12 cellular contexts compared by ENCODE assay signal in the genomic region with DNA sequence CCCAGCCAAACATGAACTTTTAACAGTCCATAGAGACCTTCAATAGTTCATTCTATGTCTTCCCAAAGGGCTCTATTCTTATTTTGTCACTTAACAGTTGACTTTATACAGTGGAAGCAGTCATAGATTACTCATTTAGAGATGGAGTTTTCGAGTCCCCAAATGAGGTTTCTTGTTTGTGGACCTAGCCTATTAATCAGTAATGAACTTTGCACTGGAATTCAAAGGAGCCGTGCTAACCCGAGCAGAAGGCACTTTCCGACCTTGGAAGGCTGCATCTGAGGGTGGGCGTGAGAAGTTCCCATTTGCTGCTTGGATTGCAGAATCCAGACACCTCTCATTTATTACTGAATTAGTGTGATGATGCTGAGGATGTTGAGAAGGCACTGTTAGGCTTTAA. TPM values are rescaled to one million over a fixed set of nuclear protein-coding genes. Genes with fewer than 3 reads are reported as not detected.
DNase-seq lines count a peak whose midpoint lies in the region; ATAC-seq lines count a peak whose summit lies in the region.
"Had no signal": no experiment of that assay in that cellular context is flagged by ENCODE, and none has a peak within 500 bp of the region (broad histone marks: within the 10 kb centered on the region; RNA-seq: fewer than 3 reads in every experiment).

No MANE protein-coding gene starts in this region.

- H3K27me3 Mint-ChIP-seq in activated T-cell treated with anti-CD3 and anti-CD28 coated beads, Interleukin-2, amount 50 U/mL, for 72 hours (ENCODE audit: low read depth) = no peaks in the 10 kb centered on the region
- H3K27me3 Mint-ChIP-seq in activated T-cell treated with anti-CD3 and anti-CD28 coated beads, Interleukin-2, amount 50 U/mL, for 24 hours = no peaks in the 10 kb centered on the region
- peaks cover 2% of the 10 kb centered on the region for H3K27me3 Mint-ChIP-seq in activated T-helper 1 cell treated with anti-CD3 and anti-CD28 coated beads, Interleukin-12 subunit alpha, Interleukin-12 subunit beta, Interleukin-2, Interleukin-4 antibody, amounts not matched to agents 30 ng/mL and 10 ng/mL and 1 ng/mL, durations not matched to agents 14 hours and 24 hours and 36 hours (ENCODE audit: insufficient read depth)
- H3K27me3 Mint-ChIP-seq in stimulated activated naive CD8-positive, alpha-beta T cell treated with anti-CD3 and anti-CD28 coated beads, Interleukin-15, Interleukin-2, amounts not matched to agents 100 ng/mL and 50 ng/mL, for 24 hours = no peaks in the 10 kb centered on the region

- no peak overlapping the region for H3K27ac Mint-ChIP-seq in activated T-cell treated with anti-CD3 and anti-CD28 coated beads, Interleukin-2, amount 50 U/mL, for 72 hours
- no peak overlapping the region for H3K27ac Mint-ChIP-seq in activated T-cell treated with anti-CD3 and anti-CD28 coated beads, Interleukin-2, amount 50 U/mL, for 24 hours
- H3K27ac Mint-ChIP-seq in activated T-helper 1 cell treated with anti-CD3 and anti-CD28 coated beads, Interleukin-12 subunit alpha, Interleukin-12 subunit beta, Interleukin-2, Interleukin-4 antibody, amounts not matched to agents 30 ng/mL and 10 ng/mL and 1 ng/mL, durations not matched to agents 14 hours and 24 hours and 36 hours = peak overlapping the region; percentile 55
- H3K27ac Mint-ChIP-seq in stimulated activated naive CD8-positive, alpha-beta T cell treated with anti-CD3 and anti-CD28 coated beads, Interleukin-15, Interleukin-2, amounts not matched to agents 100 ng/mL and 50 ng/mL, for 24 hours = peak overlapping the region; percentile 26
- H3K27ac Mint-ChIP-seq: HFFc6 had no signal

- intact Hi-C loops in activated T-helper 1 cell treated with anti-CD3 and anti-CD28 coated beads, Interleukin-12 subunit alpha, Interleukin-12 subunit beta, Interleukin-2, Interleukin-4 antibody, amounts not matched to agents 30 ng/mL and 10 ng/mL and 1 ng/mL, durations not matched to agents 14 hours and 24 hours and 36 hours (cut with micrococcal nuclease) = loop anchor here (5.0 kb wide), 1 partner anchor 47 kb away; the partner anchor contains the start of gene RNF11

- peaks cover 0 to 1% of the 10 kb centered on the region in 2 donors for H3K36me3 Mint-ChIP-seq in activated T-cell treated with anti-CD3 and anti-CD28 coated beads, Interleukin-2, amount 50 U/mL, for 72 hours (ENCODE audit: insufficient read depth in 2 of 2)
- peaks cover 3% of the 10 kb centered on the region for H3K36me3 Mint-ChIP-seq in activated T-cell treated with anti-CD3 and anti-CD28 coated beads, Interleukin-2, amount 50 U/mL, for 24 hours (ENCODE audit: low read depth)
- H3K36me3 Mint-ChIP-seq in activated T-helper 1 cell treated with anti-CD3 and anti-CD28 coated beads, Interleukin-12 subunit alpha, Interleukin-12 subunit beta, Interleukin-2, Interleukin-4 antibody, amounts not matched to agents 30 ng/mL and 10 ng/mL and 1 ng/mL, durations not matched to agents 14 hours and 24 hours and 36 hours (ENCODE audit: low read depth) = no peaks in the 10 kb centered on the region
- no peaks in the 10 kb centered on the region for H3K36me3 Mint-ChIP-seq in stimulated activated naive CD8-positive, alpha-beta T cell treated with anti-CD3 and anti-CD28 coated beads, Interleukin-15, Interleukin-2, amounts not matched to agents 100 ng/mL and 50 ng/mL, for 24 hours (ENCODE audit: low read depth)

- H3K4me1 Mint-ChIP-seq in activated T-cell treated with anti-CD3 and anti-CD28 coated beads, Interleukin-2, amount 50 U/mL, for 72 hours (ENCODE audit: low read depth) = peaks cover 30% of the 10 kb centered on the region
- H3K4me1 Mint-ChIP-seq in activated T-cell treated with anti-CD3 and anti-CD28 coated beads, Interleukin-2, amount 50 U/mL, for 24 hours (ENCODE audit: low read depth) = peaks cover 28% of the 10 kb centered on the region
- H3K4me1 Mint-ChIP-seq in activated T-helper 1 cell treated with anti-CD3 and anti-CD28 coated beads, Interleukin-12 subunit alpha, Interleukin-12 subunit beta, Interleukin-2, Interleukin-4 antibody, amounts not matched to agents 30 ng/mL and 10 ng/mL and 1 ng/mL, durations not matched to agents 14 hours and 24 hours and 36 hours (ENCODE audit: low read depth) = peaks cover 24% of the 10 kb centered on the region
- H3K4me1 Mint-ChIP-seq in stimulated activated naive CD8-positive, alpha-beta T cell treated with anti-CD3 and anti-CD28 coated beads, Interleukin-15, Interleukin-2, amounts not matched to agents 100 ng/mL and 50 ng/mL, for 24 hours (ENCODE audit: low read depth) = peaks cover 25% of the 10 kb centered on the region

- no peaks in the 10 kb centered on the region for H3K9me3 Mint-ChIP-seq in activated T-cell treated with anti-CD3 and anti-CD28 coated beads, Interleukin-2, amount 50 U/mL, for 72 hours
- no peaks in the 10 kb centered on the region for H3K9me3 Mint-ChIP-seq in activated T-cell treated with anti-CD3 and anti-CD28 coated beads, Interleukin-2, amount 50 U/mL, for 24 hours
- H3K9me3 Mint-ChIP-seq in activated T-helper 1 cell treated with anti-CD3 and anti-CD28 coated beads, Interleukin-12 subunit alpha, Interleukin-12 subunit beta, Interleukin-2, Interleukin-4 antibody, amounts not matched to agents 30 ng/mL and 10 ng/mL and 1 ng/mL, durations not matched to agents 14 hours and 24 hours and 36 hours = no peaks in the 10 kb centered on the region
- H3K9me3 Mint-ChIP-seq in stimulated activated naive CD8-positive, alpha-beta T cell treated with anti-CD3 and anti-CD28 coated beads, Interleukin-15, Interleukin-2, amounts not matched to agents 100 ng/mL and 50 ng/mL, for 24 hours = no peaks in the 10 kb centered on the region
- H3K9me3 Mint-ChIP-seq: HFFc6 had no signal

- ATAC-seq in activated T-cell treated with anti-CD3 and anti-CD28 coated beads, Interleukin-2, amount 50 U/mL, for 72 hours (replicated peaks in 1 of 2) = peak in 1 of 2 donors; percentile 16
- ATAC-seq in GM18873 (IDR thresholded peaks at IDR 0.05; ENCODE audit: low FRiP score, unreplicated experiment) (no peak), HG03196 (IDR thresholded peaks at IDR 0.05; ENCODE audit: unreplicated experiment) (no peak)

- DNase-seq in activated T-cell treated with anti-CD3 and anti-CD28 coated beads, Interleukin-2, amount 50 U/mL, for 72 hours = no peak
- DNase-seq in activated T-cell treated with anti-CD3 and anti-CD28 coated beads, Interleukin-2, amount 50 U/mL, for 24 hours = no peak
- DNase-seq in activated T-helper 1 cell treated with anti-CD3 and anti-CD28 coated beads, Interleukin-12 subunit alpha, Interleukin-12 subunit beta, Interleukin-2, Interleukin-4 antibody, amounts not matched to agents 30 ng/mL and 10 ng/mL and 1 ng/mL, durations not matched to agents 14 hours and 24 hours and 36 hours (ENCODE audit: low spot score) = no peak
- DNase-seq in left kidney (ENCODE audit: low read depth, low spot score) = peak; percentile 57
- no peak for DNase-seq in NCI-H1105 treated with DMSO at 0.1 percent for 48 hours (lab: John Stamatoyannopoulos, UW)
- DNase-seq: GOT3, HFFc6, MM.1S, NCI-H748 treated with DMSO at 0.1 percent for 48 hours had no signal

- H3K4me3 Mint-ChIP-seq in activated T-cell treated with anti-CD3 and anti-CD28 coated beads, Interleukin-2, amount 50 U/mL, for 72 hours = peak overlapping the region; percentile 58 to 74
- no peak overlapping the region for H3K4me3 Mint-ChIP-seq in activated T-cell treated with anti-CD3 and anti-CD28 coated beads, Interleukin-2, amount 50 U/mL, for 24 hours
- no peak overlapping the region for H3K4me3 Mint-ChIP-seq in activated T-helper 1 cell treated with anti-CD3 and anti-CD28 coated beads, Interleukin-12 subunit alpha, Interleukin-12 subunit beta, Interleukin-2, Interleukin-4 antibody, amounts not matched to agents 30 ng/mL and 10 ng/mL and 1 ng/mL, durations not matched to agents 14 hours and 24 hours and 36 hours
- H3K4me3 Mint-ChIP-seq in stimulated activated naive CD8-positive, alpha-beta T cell treated with anti-CD3 and anti-CD28 coated beads, Interleukin-15, Interleukin-2, amounts not matched to agents 100 ng/mL and 50 ng/mL, for 24 hours = no peak overlapping the region
- H3K4me3 Mint-ChIP-seq: HFFc6 had no signal

RNA-seq across cellular contexts. Expression of gene TTC39A, which starts 46.4 kb away (rescaled TPM):
- under 1 TPM; 0.51 to 0.77 TPM for total RNA-seq in activated T-cell treated with anti-CD3 and anti-CD28 coated beads, Interleukin-2, amount 50 U/mL, for 72 hours
- 0.12 TPM in 1 of 2 replicates, not detected in the other for total RNA-seq in activated T-helper 1 cell treated with anti-CD3 and anti-CD28 coated beads, Interleukin-12 subunit alpha, Interleukin-12 subunit beta, Interleukin-2, Interleukin-4 antibody, amounts not matched to agents 30 ng/mL and 10 ng/mL and 1 ng/mL, durations not matched to agents 14 hours and 24 hours and 36 hours

RNA-seq across cellular contexts. Expression of gene RNF11, which starts 47.9 kb away (rescaled TPM):
- total RNA-seq in activated T-cell treated with anti-CD3 and anti-CD28 coated beads, Interleukin-2, amount 50 U/mL, for 72 hours = 10 to 100 TPM; 23.7 to 28.0 TPM
- total RNA-seq in activated T-helper 1 cell treated with anti-CD3 and anti-CD28 coated beads, Interleukin-12 subunit alpha, Interleukin-12 subunit beta, Interleukin-2, Interleukin-4 antibody, amounts not matched to agents 30 ng/mL and 10 ng/mL and 1 ng/mL, durations not matched to agents 14 hours and 24 hours and 36 hours = 28.4 and 29.6 TPM in 2 replicates

Comparison
In these comparisons a context has a peak if more than half of its experiments do, and no peak if none do; other contexts are left out.
1. H3K4me3 Mint-ChIP-seq: peak in activated T-cell treated with anti-CD3 and anti-CD28 coated beads, Interleukin-2, amount 50 U/mL, for 72 hours (2 of 2); none in activated T-cell treated with anti-CD3 and anti-CD28 coated beads, Interleukin-2, amount 50 U/mL, for 24 hours (single experiment), activated T-helper 1 cell treated with anti-CD3 and anti-CD28 coated beads, Interleukin-12 subunit alpha, Interleukin-12 subunit beta, Interleukin-2, Interleukin-4 antibody, amounts not matched to agents 30 ng/mL and 10 ng/mL and 1 ng/mL, durations not matched to agents 14 hours and 24 hours and 36 hours (single experiment) and stimulated activated naive CD8-positive, alpha-beta T cell treated with anti-CD3 and anti-CD28 coated beads, Interleukin-15, Interleukin-2, amounts not matched to agents 100 ng/mL and 50 ng/mL, for 24 hours (single experiment).
2. H3K27ac Mint-ChIP-seq: peak in activated T-helper 1 cell treated with anti-CD3 and anti-CD28 coated beads, Interleukin-12 subunit alpha, Interleukin-12 subunit beta, Interleukin-2, Interleukin-4 antibody, amounts not matched to agents 30 ng/mL and 10 ng/mL and 1 ng/mL, durations not matched to agents 14 hours and 24 hours and 36 hours (single experiment) and stimulated activated naive CD8-positive, alpha-beta T cell treated with anti-CD3 and anti-CD28 coated beads, Interleukin-15, Interleukin-2, amounts not matched to agents 100 ng/mL and 50 ng/mL, for 24 hours (single experiment); none in activated T-cell treated with anti-CD3 and anti-CD28 coated beads, Interleukin-2, amount 50 U/mL, for 72 hours (single experiment) and activated T-cell treated with anti-CD3 and anti-CD28 coated beads, Interleukin-2, amount 50 U/mL, for 24 hours (single experiment).